In genomic region chr6:21103626-21104224, GRCh38 we compare ENCODE assay signal across 16 cellular contexts.
A peak's percentile ranks its signal among the peaks of the same experiment; 100 is the strongest.
DNase-seq lines count a peak whose midpoint lies in the region; ATAC-seq and TF ChIP-seq lines count a peak whose summit lies in the region.
"Had no signal": no experiment of that assay in that cellular context is flagged by ENCODE, and none has a peak within 500 bp of the region (broad histone marks: within the 10 kb centered on the region; RNA-seq: fewer than 3 reads in every experiment).

No MANE protein-coding gene starts in this region.

- no peaks in the 10 kb centered on the region for H3K27me3 Mint-ChIP-seq in effector memory CD8-positive, alpha-beta T cell
- H3K27me3 Mint-ChIP-seq in immature natural killer cell (ENCODE audit: low read depth in 3 of 3): peaks cover 0 to 2% (median 1%) of the 10 kb centered on the region in 3 donors
- H3K27me3 Mint-ChIP-seq: activated T-helper 17 cell treated with anti-CD3 and anti-CD28 coated beads, Interleukin-2, amount 50 U/mL, for 72 hours; stimulated activated naive B cell treated with anti-CD40 and anti-IgM and Interleukin-4, amounts not matched to agents 10 μg/mL and 1 μg/mL and 100 μg/mL, for 72 hours had no signal

- no peak overlapping the region for H3K27ac Mint-ChIP-seq in effector memory CD8-positive, alpha-beta T cell
- H3K27ac Mint-ChIP-seq in immature natural killer cell: no peak overlapping the region
- H3K27ac Mint-ChIP-seq: activated T-helper 17 cell treated with anti-CD3 and anti-CD28 coated beads, Interleukin-2, amount 50 U/mL, for 72 hours; stimulated activated naive B cell treated with anti-CD40 and anti-IgM and Interleukin-4, amounts not matched to agents 10 μg/mL and 1 μg/mL and 100 μg/mL, for 72 hours had no signal

- no peaks in the 10 kb centered on the region for H3K36me3 ChIP-seq in prostate gland
- H3K36me3 ChIP-seq: ovary, Peyer's patch had no signal

- H3K4me3 ChIP-seq in prostate gland: no peak overlapping the region
- H3K4me3 ChIP-seq: BLaER1 treated with 17β-estradiol and CSF1 and Interleukin-3, amounts not matched to agents 10 nM and 100 nM; ovary; Peyer's patch had no signal

- intact Hi-C loops in prostate gland (cut with DNase I): no loop called here

- in situ Hi-C loops in T47D (cut with HindIII; ENCODE audit: low pct_unique_long_range_greater_than_20kb, low sequenced_read_pairs): no loop called here

- no peak for TF ChIP-seq POLR2A in prostate gland (IDR thresholded peaks at IDR 0.05)

- no peaks in the 10 kb centered on the region for H3K9me3 Mint-ChIP-seq in effector memory CD8-positive, alpha-beta T cell
- H3K9me3 Mint-ChIP-seq in immature natural killer cell: no peaks in the 10 kb centered on the region
- H3K9me3 Mint-ChIP-seq: activated T-helper 17 cell treated with anti-CD3 and anti-CD28 coated beads, Interleukin-2, amount 50 U/mL, for 72 hours; stimulated activated naive B cell treated with anti-CD40 and anti-IgM and Interleukin-4, amounts not matched to agents 10 μg/mL and 1 μg/mL and 100 μg/mL, for 72 hours had no signal

- ATAC-seq in effector memory CD8-positive, alpha-beta T cell (replicated peaks): no peak
- ATAC-seq in HG03159 (IDR thresholded peaks at IDR 0.05; ENCODE audit: unreplicated experiment): no peak
- ATAC-seq: activated T-helper 17 cell treated with anti-CD3 and anti-CD28 coated beads, Interleukin-2, amount 50 U/mL, for 72 hours; stimulated activated naive B cell treated with anti-CD40 and anti-IgM and Interleukin-4, amounts not matched to agents 10 μg/mL and 1 μg/mL and 100 μg/mL, for 72 hours had no signal

- DNase-seq in LHCN-M2 (ENCODE audit: low read depth) (peak; percentile 15), NCI-H345 (lab: John Stamatoyannopoulos, UW) (peak; percentile 64), T47D (ENCODE audit: low read depth in 1 of 2, low spot score in 1 of 2) (peak; percentile 38 to 80), prostate gland (ENCODE audit: low spot score) (peak; percentile 16), immature natural killer cell (no peak)
- no peak for DNase-seq in effector memory CD8-positive, alpha-beta T cell
- DNase-seq: dermis blood vessel endothelial cell; kidney glomerular epithelial cell; MM.1S; NCI-H446 treated with DMSO at 0.1 percent for 48 hours; ovary; Peyer's patch; stimulated activated naive B cell treated with anti-CD40 and anti-IgM and Interleukin-4, amounts not matched to agents 10 μg/mL and 1 μg/mL and 100 μg/mL, for 72 hours had no signal

- H3K27ac ChIP-seq in prostate gland: no peak overlapping the region
- H3K27ac ChIP-seq: BLaER1 treated with 17β-estradiol and CSF1 and Interleukin-3, amounts not matched to agents 10 nM and 100 nM; Peyer's patch had no signal

- TF ChIP-seq CTCF in prostate gland (IDR thresholded peaks at IDR 0.05): no peak

- H3K27me3 ChIP-seq in prostate gland (replicated peaks; ENCODE audit: insufficient read depth): no peaks in the 10 kb centered on the region
- H3K27me3 ChIP-seq: BLaER1 treated with 17β-estradiol and CSF1 and Interleukin-3, amounts not matched to agents 10 nM and 100 nM; ovary; Peyer's patch had no signal

- H3K36me3 Mint-ChIP-seq in effector memory CD8-positive, alpha-beta T cell (ENCODE audit: insufficient read depth): no peaks in the 10 kb centered on the region
- H3K36me3 Mint-ChIP-seq in immature natural killer cell: peaks cover 0 to 20% (median 8%) of the 10 kb centered on the region in 3 donors

- no peaks in the 10 kb centered on the region for H3K9me3 ChIP-seq in prostate gland
- H3K9me3 ChIP-seq: ovary, Peyer's patch had no signal

- 22% methylated on average over 4 of the region's 4 CpGs for WGBS in prostate gland

- H3K4me1 ChIP-seq in prostate gland (replicated peaks): no peaks in the 10 kb centered on the region
- H3K4me1 ChIP-seq: Peyer's patch had no signal

- H3K4me3 Mint-ChIP-seq in effector memory CD8-positive, alpha-beta T cell: no peak overlapping the region
- H3K4me3 Mint-ChIP-seq in immature natural killer cell: no peak overlapping the region
- H3K4me3 Mint-ChIP-seq: activated T-helper 17 cell treated with anti-CD3 and anti-CD28 coated beads, Interleukin-2, amount 50 U/mL, for 72 hours; stimulated activated naive B cell treated with anti-CD40 and anti-IgM and Interleukin-4, amounts not matched to agents 10 μg/mL and 1 μg/mL and 100 μg/mL, for 72 hours had no signal

- peaks cover 19 to 27% of the 10 kb centered on the region in 2 donors for H3K4me1 Mint-ChIP-seq in effector memory CD8-positive, alpha-beta T cell (ENCODE audit: low read depth in 2 of 2)
- H3K4me1 Mint-ChIP-seq in immature natural killer cell: peaks cover 33 to 37% of the 10 kb centered on the region in 2 donors

Comparison
In these comparisons a context has a peak if more than half of its experiments do, and no peak if none do; other contexts are left out.
1. DNase-seq: peak in LHCN-M2 (single experiment), NCI-H345 (single experiment), T47D (2 of 2) and prostate gland (single experiment); none in effector memory CD8-positive, alpha-beta T cell (0 of 3) and immature natural killer cell (0 of 3).